Comparison of ENCODE assay signal across 8 cellular contexts in the genomic region with DNA sequence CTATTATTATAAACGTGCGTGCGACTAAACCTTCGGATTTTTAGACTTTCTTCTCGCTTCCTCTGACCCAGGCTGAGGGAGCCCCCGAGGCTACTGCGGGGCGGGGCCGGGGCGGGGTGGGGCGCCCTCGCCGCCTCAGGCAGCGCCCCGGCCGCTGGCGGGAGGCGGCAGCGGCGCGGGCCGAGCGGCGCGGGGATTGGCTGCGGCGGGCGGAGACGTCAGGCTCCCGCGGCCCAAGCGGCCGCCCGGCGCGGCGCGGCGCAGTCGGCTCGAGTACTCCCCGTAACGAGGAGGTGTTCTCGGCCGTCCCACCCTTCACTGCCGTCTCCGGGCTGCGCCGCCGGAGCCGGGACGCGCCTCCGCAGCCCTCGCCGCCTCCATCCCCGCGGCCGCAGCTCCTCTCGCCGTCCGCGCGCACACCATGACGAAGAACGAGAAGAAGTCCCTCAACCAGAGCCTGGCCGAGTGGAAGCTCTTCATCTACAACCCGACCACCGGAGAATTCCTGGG. TPM values are rescaled to one million over a fixed set of nuclear protein-coding genes. Genes with fewer than 3 reads are reported as not detected.
DNase-seq lines count a peak whose midpoint lies in the region; ATAC-seq and TF ChIP-seq lines count a peak whose summit lies in the region.

TSS of gene ATP1B3 (plus strand) at position 263 of the 510 bp plus-strand sequence. CDS start at position 422, 159 bp downstream.

- TF ChIP-seq RAD21 in IMR-90 (IDR thresholded peaks at IDR 0.05; ENCODE audit: low read length) = no peak

- no peaks in the 10 kb centered on the region for H3K9me3 Mint-ChIP-seq in activated T-helper 1 cell treated with anti-CD3 and anti-CD28 coated beads, Interleukin-12 subunit alpha, Interleukin-12 subunit beta, Interleukin-2, Interleukin-4 antibody, amounts not matched to agents 30 ng/mL and 10 ng/mL and 1 ng/mL, durations not matched to agents 14 hours and 24 hours and 36 hours
- no peaks in the 10 kb centered on the region for H3K9me3 Mint-ChIP-seq in natural killer cell

- peak within 1 kb of the TSS; percentile 97 for H3K23ac ChIP-seq in IMR-90 (ENCODE audit: low read depth, low read length)

- dilution Hi-C loops in IMR-90 (cut with HindIII; ENCODE audit: low sequenced_read_pairs, unreplicated experiment) = no loop called here

- peak within 1 kb of the TSS; percentile 87 for H3K4me2 ChIP-seq in IMR-90 (ENCODE audit: low read depth, low read length)

- H3K4me1 ChIP-seq in IMR-90 (ENCODE audit: control insufficient read depth, insufficient read depth, low read length) = peaks cover 2% of the 10 kb centered on the region

- H4K20me1 ChIP-seq in IMR-90 (ENCODE audit: insufficient read depth, low read length) = peaks cover 8% of the 10 kb centered on the region; the same call in 1 of the 2 replicates

- peak within 1 kb of the TSS; percentile 27 to 72 for H4K8ac ChIP-seq in IMR-90 (ENCODE audit: low read depth in 2 of 2, low read length in 2 of 2)

- peak within 1 kb of the TSS; percentile 96 for H3K4me3 ChIP-seq in IMR-90 (ENCODE audit: insufficient read depth, low read depth, low read length)
- peak within 1 kb of the TSS; percentile 85 for H3K4me3 ChIP-seq in fibroblast of mammary gland (ENCODE audit: control insufficient read depth, low read depth, low read length)

- WGBS in IMR-90 (ENCODE audit: extremely low coverage in 2 of 2, insufficient read length in 1 of 2), 2 experiments = 1% methylated on average over 20 of the region's 69 CpGs; no CpG with 5 or more reads in 1 of the 2 experiments

- H3K27ac Mint-ChIP-seq in activated T-helper 1 cell treated with anti-CD3 and anti-CD28 coated beads, Interleukin-12 subunit alpha, Interleukin-12 subunit beta, Interleukin-2, Interleukin-4 antibody, amounts not matched to agents 30 ng/mL and 10 ng/mL and 1 ng/mL, durations not matched to agents 14 hours and 24 hours and 36 hours = peak within 1 kb of the TSS; percentile 90
- H3K27ac Mint-ChIP-seq in natural killer cell = peak within 1 kb of the TSS; percentile 81 to 95

- peaks cover 0 to 12% of the 10 kb centered on the region in 2 experiments; a peak in 2 of 4 replicates for H3K79me1 ChIP-seq in IMR-90 (ENCODE audit: low read depth in 1 of 2, low read length in 2 of 2)

- CTCF ChIA-PET in IMR-90 (lab: Yijun Ruan, JAX) = no interaction called here

- peak within 1 kb of the TSS; percentile 99 for H3K9ac ChIP-seq in IMR-90 (ENCODE audit: low read depth, low read length)

- peaks cover 20% of the 10 kb centered on the region for H3K36me3 Mint-ChIP-seq in activated T-helper 1 cell treated with anti-CD3 and anti-CD28 coated beads, Interleukin-12 subunit alpha, Interleukin-12 subunit beta, Interleukin-2, Interleukin-4 antibody, amounts not matched to agents 30 ng/mL and 10 ng/mL and 1 ng/mL, durations not matched to agents 14 hours and 24 hours and 36 hours (ENCODE audit: low read depth)
- no peaks in the 10 kb centered on the region for H3K36me3 Mint-ChIP-seq in natural killer cell

- H2AFZ ChIP-seq in IMR-90 (replicated peaks; ENCODE audit: low read length, poor library complexity) = peak within 1 kb of the TSS; percentile 97

- peak within 1 kb of the TSS; percentile 24; the same call in 1 of the 2 replicates for H4K5ac ChIP-seq in IMR-90 (ENCODE audit: low read depth, low read length)

- TF ChIP-seq CTCF in IMR-90 (conservative IDR thresholded peaks at IDR 0.05; ENCODE audit: low read depth, low read length) = no peak
- TF ChIP-seq CTCF in fibroblast of mammary gland (conservative IDR thresholded peaks at IDR 0.05; ENCODE audit: control insufficient read depth, insufficient read depth, low read depth, low read length) = no peak
- no peak for TF ChIP-seq CTCF in natural killer cell (IDR thresholded peaks at IDR 0.05)

- H3K27me3 ChIP-seq in IMR-90 (ENCODE audit: control insufficient read depth, insufficient read depth, low read length) = no peaks in the 10 kb centered on the region

- H3K18ac ChIP-seq in IMR-90 (ENCODE audit: low read depth, low read length) = peak within 1 kb of the TSS; percentile 55

- peak; percentile 97 for TF ChIP-seq POLR2A in IMR-90 (IDR thresholded peaks at IDR 0.05; ENCODE audit: low read depth, low read length)

- in situ Hi-C loops in IMR-90 (cut with MboI; ENCODE audit: low sequenced_read_pairs) = loop anchor here (25.0 kb wide), 1 partner anchor 539 kb away; no protein-coding TSS in a partner anchor

- H2BK15ac ChIP-seq in IMR-90 (ENCODE audit: low read depth, low read length) = peak within 1 kb of the TSS; percentile 25; the same call in 1 of the 3 replicates

- H3K9me3 ChIP-seq in IMR-90 (ENCODE audit: control insufficient read depth, insufficient read depth, low read length) = no peaks in the 10 kb centered on the region

- ATAC-seq in GM21529 (IDR thresholded peaks at IDR 0.05; ENCODE audit: unreplicated experiment) = peak; percentile 74
- peak; percentile 88 for ATAC-seq in IMR-90 (ENCODE audit: low read depth)
- peak; percentile 77 to 90 (median 85) for ATAC-seq in natural killer cell

- H3K14ac ChIP-seq in IMR-90 (replicated peaks; ENCODE audit: low read depth, low read length) = peak within 1 kb of the TSS; percentile 80

- DNase-seq in DMS53 treated with DMSO at 0.1 percent for 48 hours (lab: John Stamatoyannopoulos, UW; ENCODE audit: unreplicated experiment) = peak; percentile 43
- DNase-seq in IMR-90 = peak; percentile 78
- peak; percentile 83 for DNase-seq in RKO (ENCODE audit: low spot score)
- peak; percentile 81 for DNase-seq in activated T-helper 1 cell treated with anti-CD3 and anti-CD28 coated beads, Interleukin-12 subunit alpha, Interleukin-12 subunit beta, Interleukin-2, Interleukin-4 antibody, amounts not matched to agents 30 ng/mL and 10 ng/mL and 1 ng/mL, durations not matched to agents 14 hours and 24 hours and 36 hours (ENCODE audit: low spot score)
- peak; percentile 74 for DNase-seq in fibroblast of mammary gland (ENCODE audit: low read depth)
- peak; percentile 78 for DNase-seq in natural killer cell
- DNase-seq in stimulated activated naive CD4-positive, alpha-beta T cell (lab: John Stamatoyannopoulos, UW) = peak; percentile 72 to 90 (median 80)

- H3K56ac ChIP-seq in IMR-90 (ENCODE audit: extremely low read depth, insufficient read depth, low read length) = peak within 1 kb of the TSS; percentile 77

- H3K36me3 ChIP-seq in IMR-90 (ENCODE audit: control insufficient read depth, insufficient read depth, low read length) = no peaks in the 10 kb centered on the region

- no TSS peak for BruUV-seq in IMR-90 (replicated peaks; lab: Mats Ljungman, UMichigan)

- peaks cover 1% of the 10 kb centered on the region for H3K27me3 Mint-ChIP-seq in activated T-helper 1 cell treated with anti-CD3 and anti-CD28 coated beads, Interleukin-12 subunit alpha, Interleukin-12 subunit beta, Interleukin-2, Interleukin-4 antibody, amounts not matched to agents 30 ng/mL and 10 ng/mL and 1 ng/mL, durations not matched to agents 14 hours and 24 hours and 36 hours (ENCODE audit: insufficient read depth)
- no peaks in the 10 kb centered on the region for H3K27me3 Mint-ChIP-seq in natural killer cell (ENCODE audit: low read depth in 2 of 2)

- peak within 1 kb of the TSS; percentile 83 for H2BK5ac ChIP-seq in IMR-90 (ENCODE audit: low read depth, low read length, poor library complexity, severe bottlenecking)

- POLR2A ChIA-PET in IMR-90 (lab: Charles Lee; ENCODE audit: unreplicated experiment) = interaction anchor here (0.6 kb wide), 1 partner anchor 89 kb away, joined by 4 read pairs; no protein-coding TSS in a partner anchor

- peak within 1 kb of the TSS; percentile 98 for H3K27ac ChIP-seq in IMR-90 (ENCODE audit: insufficient read depth, low read length)

- H2BK120ac ChIP-seq in IMR-90 (ENCODE audit: low read depth, low read length) = peak within 1 kb of the TSS; percentile 59; the same call in 1 of the 2 replicates

- H3K9me1 ChIP-seq in IMR-90 (ENCODE audit: insufficient read depth, low read length) = peaks cover 2% of the 10 kb centered on the region

- peak within 1 kb of the TSS; percentile 44; the same call in 1 of the 2 replicates for H2AK5ac ChIP-seq in IMR-90 (ENCODE audit: low read depth, low read length)

- H3K4ac ChIP-seq in IMR-90 (ENCODE audit: low read depth, low read length) = peak within 1 kb of the TSS; percentile 84

- peak within 1 kb of the TSS; percentile 47 for H4K91ac ChIP-seq in IMR-90 (ENCODE audit: insufficient read depth, low read depth, low read length)

- peak within 1 kb of the TSS; percentile 95 for H3K4me3 Mint-ChIP-seq in activated T-helper 1 cell treated with anti-CD3 and anti-CD28 coated beads, Interleukin-12 subunit alpha, Interleukin-12 subunit beta, Interleukin-2, Interleukin-4 antibody, amounts not matched to agents 30 ng/mL and 10 ng/mL and 1 ng/mL, durations not matched to agents 14 hours and 24 hours and 36 hours
- peak within 1 kb of the TSS; percentile 96 for H3K4me3 Mint-ChIP-seq in natural killer cell

- intact Hi-C loops in IMR-90 (cut with micrococcal nuclease) (loop anchor here (5.0 kb wide), 1 partner anchor 121 kb away; no protein-coding TSS in a partner anchor), natural killer cell (cut with micrococcal nuclease) (loop anchor here (5.0 kb wide), 2 partner anchors 36 to 79 kb away; no protein-coding TSS in a partner anchor)
- intact Hi-C loops in activated T-helper 1 cell treated with anti-CD3 and anti-CD28 coated beads, Interleukin-12 subunit alpha, Interleukin-12 subunit beta, Interleukin-2, Interleukin-4 antibody, amounts not matched to agents 30 ng/mL and 10 ng/mL and 1 ng/mL, durations not matched to agents 14 hours and 24 hours and 36 hours (cut with micrococcal nuclease) = loop anchor here (1.0 to 10.0 kb wide), 11 partner anchors 80 to 1126 kb away; partner anchors contain the start of genes GK5, PXYLP1, RASA2 and SLC25A36

- peak within 1 kb of the TSS; percentile 86 for H2AK9ac ChIP-seq in IMR-90 (replicated peaks; ENCODE audit: low read depth, low read length, poor library complexity)

- H3K4me1 Mint-ChIP-seq in activated T-helper 1 cell treated with anti-CD3 and anti-CD28 coated beads, Interleukin-12 subunit alpha, Interleukin-12 subunit beta, Interleukin-2, Interleukin-4 antibody, amounts not matched to agents 30 ng/mL and 10 ng/mL and 1 ng/mL, durations not matched to agents 14 hours and 24 hours and 36 hours (ENCODE audit: low read depth) = peaks cover 34% of the 10 kb centered on the region
- H3K4me1 Mint-ChIP-seq in natural killer cell = peaks cover 27 to 32% of the 10 kb centered on the region in 2 donors

- H2BK20ac ChIP-seq in IMR-90 (ENCODE audit: low read depth, low read length) = no peak within 1 kb of the TSS

TF ChIP-seq in IMR-90, 13 proteins besides CTCF, POLR2A, EP300 and RAD21 (continues in another document):
- TF ChIP-seq MAZ (IDR thresholded peaks at IDR 0.05; ENCODE audit: borderline replicate concordance, low read depth, low read length) = peak; percentile 44; the same call in 1 of the 2 replicates
- no peak for TF ChIP-seq SMC3 (IDR thresholded peaks at IDR 0.05; ENCODE audit: low read depth, low read length)

RNA-seq across cellular contexts. Expression of gene ATP1B3, which starts in this region (rescaled TPM):
- total RNA-seq in IMR-90 (2012; rRNA removed) (64.3 and 111 TPM in 2 replicates), natural killer cell (10 to 100 TPM; 46.7 to 81.1 (median 78.2) TPM)
- 98.2 and 126 TPM in 2 replicates for polyA plus RNA-seq in IMR-90 (2012; rRNA removed)
- 29.3 and 75.6 TPM in 2 replicates for polyA plus RNA-seq in IMR-90 (2012; cell fraction: cytosol; rRNA removed)
- 11.5 and 107 TPM in 2 replicates for polyA plus RNA-seq in IMR-90 (2012; cell fraction: nucleus; rRNA removed; ENCODE audit: low replicate concordance)
- total RNA-seq in activated T-helper 1 cell treated with anti-CD3 and anti-CD28 coated beads, Interleukin-12 subunit alpha, Interleukin-12 subunit beta, Interleukin-2, Interleukin-4 antibody, amounts not matched to agents 30 ng/mL and 10 ng/mL and 1 ng/mL, durations not matched to agents 14 hours and 24 hours and 36 hours = 197 and 231 TPM in 2 replicates

Comparison
In these comparisons a context has a peak if more than half of its experiments do, and no peak if none do; other contexts are left out.
1. Peak in every context shown above with its lines: DNase-seq, ATAC-seq, H3K4me3 ChIP-seq and H3K27ac ChIP-seq.